22 cellular contexts compared by ENCODE assay signal in genomic region chr18:1048048-1048447, GRCh38.
DNase-seq lines count a peak whose midpoint lies in the region; TF ChIP-seq lines count a peak whose summit lies in the region.
"Had no signal": no experiment of that assay in that cellular context is flagged by ENCODE, and none has a peak within 500 bp of the region (broad histone marks: within the 10 kb centered on the region; RNA-seq: fewer than 3 reads in every experiment).

No MANE protein-coding gene starts in this region.

- H3K4me3 ChIP-seq in BJ (ENCODE audit: low read depth, low read length) (no peak overlapping the region), astrocyte of the spinal cord (ENCODE audit: low read depth, low read length) (no peak overlapping the region)
- H3K4me3 ChIP-seq: gastrocnemius medialis, upper lobe of left lung had no signal

- CTCF ChIA-PET in BJ (lab: Yijun Ruan, JAX): no interaction called here

- in situ Hi-C loops in astrocyte of the spinal cord (cut with HindIII; ENCODE audit: low sequenced_read_pairs): no loop called here

- H3K36me3 ChIP-seq in BJ (ENCODE audit: control insufficient read depth, insufficient read depth, low read length): no peaks in the 10 kb centered on the region
- H3K36me3 ChIP-seq: gastrocnemius medialis, upper lobe of left lung had no signal

- H3K27me3 ChIP-seq in BJ (ENCODE audit: control insufficient read depth, insufficient read depth, low read length): no peaks in the 10 kb centered on the region
- H3K27me3 ChIP-seq: gastrocnemius medialis, upper lobe of left lung had no signal

- TF ChIP-seq CTCF in BJ (IDR thresholded peaks at IDR 0.05; ENCODE audit: insufficient read depth, low read depth, low read length): no peak
- TF ChIP-seq CTCF in astrocyte of the spinal cord (IDR thresholded peaks at IDR 0.05; ENCODE audit: low read depth, low read length): no peak

- POLR2A ChIA-PET in BJ (lab: Charles Lee): interaction anchor here (0.5 kb wide), 1 partner anchor 1192 kb away, joined by 11 read pairs; no protein-coding TSS in a partner anchor

- DNase-seq in BJ (ENCODE audit: low read depth) (peak; percentile 9), HS-5 (ENCODE audit: low read depth) (peak; percentile 34), astrocyte of the spinal cord (ENCODE audit: low read depth, low spot score) (peak; percentile 15), kidney tubule cell (ENCODE audit: low spot score) (peak; percentile 25), GM19240 (ENCODE audit: insufficient read length, low spot score) (no peak), globus pallidus (ENCODE audit: low spot score) (no peak), kidney glomerular epithelial cell (lab: John Stamatoyannopoulos, UW) (no peak)
- no peak for DNase-seq in activated CD4-positive, alpha-beta T cell treated with anti-CD3 and anti-CD28 coated beads, Interleukin-2, amount 50 U/mL, for 4 hours
- DNase-seq: activated CD4-positive, alpha-beta T cell treated with anti-CD3 and anti-CD28 coated beads, Interleukin-2, amount 50 U/mL, for 1 hour; activated naive CD4-positive, alpha-beta T cell treated with Interleukin-2 at 50 U/mL for 16 hours; aorta; DMS 273 treated with DMSO at 0.1 percent for 48 hours; gastrocnemius medialis; Karpas-422; left colon; NCI-H1105; nephron progenitor cell; posterior cingulate gyrus; SHP77; small intestine; stimulated activated CD4-positive, alpha-beta T cell treated with anti-CD3 and anti-CD28 coated beads, Interleukin-4, amount 100 ng/mL, for 1 hour; upper lobe of left lung had no signal

Comparison
In these comparisons a context has a peak if more than half of its experiments do, and no peak if none do; other contexts are left out.
1. DNase-seq: peak in BJ (single experiment), HS-5 (single experiment), astrocyte of the spinal cord (single experiment) and kidney tubule cell (single experiment); none in GM19240 (single experiment), activated CD4-positive, alpha-beta T cell treated with anti-CD3 and anti-CD28 coated beads, Interleukin-2, amount 50 U/mL, for 4 hours (0 of 2), globus pallidus (single experiment) and kidney glomerular epithelial cell (single experiment).